7 cellular contexts compared by ENCODE assay signal in the genomic region with DNA sequence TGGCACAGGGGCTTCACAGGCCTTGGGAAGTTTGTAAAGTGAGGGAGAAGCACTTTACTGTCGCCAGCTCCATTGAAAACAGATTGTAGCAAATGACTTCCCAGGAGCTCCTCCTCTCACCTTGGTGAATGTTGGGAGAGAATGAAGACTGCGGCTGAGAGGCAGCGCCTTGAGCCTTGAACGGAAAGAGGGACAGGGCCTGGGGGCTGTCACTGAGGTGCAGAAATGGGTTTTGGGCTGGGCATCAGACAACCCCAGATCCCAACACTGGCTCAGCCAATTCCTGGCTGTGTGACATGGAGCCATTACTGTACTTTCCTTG. TPM values are rescaled to one million over a fixed set of nuclear protein-coding genes. Genes with fewer than 3 reads are reported as not detected.
DNase-seq lines count a peak whose midpoint lies in the region; ATAC-seq lines count a peak whose summit lies in the region.

No MANE protein-coding gene starts in this region.

- peak overlapping the region; percentile 57 to 88 for H3K9ac ChIP-seq in duodenal mucosa (ENCODE audit: low read depth in 1 of 2, low read length in 2 of 2)

- H3K9me3 ChIP-seq in duodenal mucosa (ENCODE audit: control insufficient read depth in 1 of 2, low read length in 2 of 2), result no peaks in the 10 kb centered on the region
- H3K9me3 ChIP-seq in neuron (ENCODE audit: low read length), result no peaks in the 10 kb centered on the region

- H3K27ac ChIP-seq in duodenal mucosa (ENCODE audit: low read depth, low read length), result peak overlapping the region; percentile 78

- peak overlapping the region; percentile 100 for H2AFZ ChIP-seq in neuron (ENCODE audit: low read depth, low read length)

- H3K4me3 ChIP-seq in Jurkat, Clone E6-1 (ENCODE audit: low read length), result peak overlapping the region; percentile 75
- H3K4me3 ChIP-seq in duodenal mucosa (ENCODE audit: low read depth in 1 of 2, low read length in 2 of 2), result peak overlapping the region; percentile 81 to 86
- peak overlapping the region; percentile 73 for H3K4me3 ChIP-seq in neuron (ENCODE audit: low read length)

- DNase-seq in Jurkat, Clone E6-1 (ENCODE audit: low read depth, low spot score), result no peak
- no peak for DNase-seq in GM03348 (ENCODE audit: low spot score)

- peak; percentile 13 for ATAC-seq in GM19395 (IDR thresholded peaks at IDR 0.05; ENCODE audit: unreplicated experiment)
- ATAC-seq in HG03135 (IDR thresholded peaks at IDR 0.05; ENCODE audit: unreplicated experiment), result no peak
- no peak for ATAC-seq in HG03565 (IDR thresholded peaks at IDR 0.05; ENCODE audit: unreplicated experiment)

- H3K27me3 ChIP-seq in duodenal mucosa (ENCODE audit: control insufficient read depth in 1 of 2, insufficient read depth in 2 of 2, low read length in 2 of 2) (no peaks in the 10 kb centered on the region), neuron (ENCODE audit: insufficient read depth, low read length) (no peaks in the 10 kb centered on the region)

- H3K4me1 ChIP-seq in duodenal mucosa (ENCODE audit: control insufficient read depth in 1 of 2, insufficient read depth in 2 of 2, low read length in 2 of 2), result peaks cover 7 to 23% of the 10 kb centered on the region in 2 donors
- H3K4me1 ChIP-seq in neuron (ENCODE audit: insufficient read depth, low read length), result peaks cover 7% of the 10 kb centered on the region

- H3K36me3 ChIP-seq in duodenal mucosa (ENCODE audit: control insufficient read depth in 1 of 2, insufficient read depth in 2 of 2, low read length in 2 of 2) (no peaks in the 10 kb centered on the region), neuron (ENCODE audit: insufficient read depth, low read length) (peaks cover 5% of the 10 kb centered on the region)

RNA-seq across cellular contexts. Expression of a gene that starts 0.6 kb away (rescaled TPM):
- 13.4 TPM for polyA plus RNA-seq in Jurkat, Clone E6-1 (2012; ENCODE audit: insufficient read depth, insufficient read length)
